Comparison of ENCODE assay signal across 8 cellular contexts in genomic region chr10:124539935-124540641, GRCh38.
DNase-seq lines count a peak whose midpoint lies in the region; ATAC-seq and TF ChIP-seq lines count a peak whose summit lies in the region.

No MANE protein-coding gene starts in this region.

- H4K20me1 ChIP-seq in SU-DHL-6 (ENCODE audit: low read depth, low read length): no peaks in the 10 kb centered on the region

- TF ChIP-seq CTCF in GM10248 (IDR thresholded peaks at IDR 0.05; ENCODE audit: control extremely low read depth, extremely low read depth, low read depth, missing control alignments): peak; percentile 88
- TF ChIP-seq CTCF in SU-DHL-6 (IDR thresholded peaks at IDR 0.05; ENCODE audit: insufficient read depth, low read length, poor library complexity, severe bottlenecking): peak; percentile 58

- no peaks in the 10 kb centered on the region for H3K79me2 ChIP-seq in SU-DHL-6 (ENCODE audit: insufficient read depth, low read length)

- peak overlapping the region; percentile 73 for H3K4me2 ChIP-seq in SU-DHL-6 (ENCODE audit: low read depth, low read length, poor library complexity, severe bottlenecking)

- no peaks in the 10 kb centered on the region for H3K27me3 ChIP-seq in SU-DHL-6 (ENCODE audit: low read length)

- POLR2A ChIA-PET in GM10248 (lab: Yijun Ruan, JAX): no interaction called here

- H3K36me3 Mint-ChIP-seq in activated naive CD8-positive, alpha-beta T cell treated with anti-CD3 and anti-CD28 coated beads, Interleukin-2, amount 50 U/mL, for 24 hours (ENCODE audit: low read depth): no peaks in the 10 kb centered on the region

- peaks cover 74% of the 10 kb centered on the region for H3F3A ChIP-seq in SU-DHL-6 (ENCODE audit: insufficient read depth)

- ATAC-seq in HG02678 (IDR thresholded peaks at IDR 0.05; ENCODE audit: unreplicated experiment) (peak; percentile 61), GM21423 (IDR thresholded peaks at IDR 0.05; ENCODE audit: unreplicated experiment) (no peak)
- peak; percentile 66 for ATAC-seq in activated naive CD8-positive, alpha-beta T cell treated with anti-CD3 and anti-CD28 coated beads, Interleukin-2, amount 50 U/mL, for 24 hours

- H3K9me2 ChIP-seq in SU-DHL-6 (replicated peaks; ENCODE audit: insufficient read depth, low read length): no peaks in the 10 kb centered on the region

- peak overlapping the region; percentile 77 for H3K9ac ChIP-seq in SU-DHL-6 (ENCODE audit: low read length)

- no peak overlapping the region for H3K27ac Mint-ChIP-seq in activated naive CD8-positive, alpha-beta T cell treated with anti-CD3 and anti-CD28 coated beads, Interleukin-2, amount 50 U/mL, for 24 hours

- H3K9me3 ChIP-seq in SU-DHL-6 (ENCODE audit: insufficient read depth, low read length): no peaks in the 10 kb centered on the region

- H3K36me3 ChIP-seq in SU-DHL-6 (ENCODE audit: low read length): no peaks in the 10 kb centered on the region

- peak overlapping the region; percentile 98 for H3K27ac ChIP-seq in SU-DHL-6 (ENCODE audit: low read depth, low read length)

- no peak overlapping the region for H3K4me3 Mint-ChIP-seq in activated naive CD8-positive, alpha-beta T cell treated with anti-CD3 and anti-CD28 coated beads, Interleukin-2, amount 50 U/mL, for 24 hours

- no peak overlapping the region for H3K4me3 ChIP-seq in SU-DHL-6 (ENCODE audit: insufficient read depth, low read length, poor library complexity, severe bottlenecking)

- H3K4me1 Mint-ChIP-seq in activated naive CD8-positive, alpha-beta T cell treated with anti-CD3 and anti-CD28 coated beads, Interleukin-2, amount 50 U/mL, for 24 hours: peaks cover 11% of the 10 kb centered on the region

- peak; percentile 86 for DNase-seq in GM10248 (ENCODE audit: extremely low spot score)
- peak; percentile 76 for DNase-seq in activated naive CD8-positive, alpha-beta T cell treated with anti-CD3 and anti-CD28 coated beads, Interleukin-2, amount 50 U/mL, for 24 hours
- DNase-seq in hepatic stellate cell (ENCODE audit: low spot score): peak; percentile 83
- peak; percentile 51 to 65 for DNase-seq in stimulated activated CD4-positive, alpha-beta T cell treated with anti-CD3 and anti-CD28 coated beads, Interleukin-15, amount 100 ng/mL, for 1 hour (ENCODE audit: low read depth in 1 of 2, low spot score in 1 of 2)
- no peak for DNase-seq in SIG-M5 (lab: John Stamatoyannopoulos, UW)

- H2AFZ ChIP-seq in SU-DHL-6 (ENCODE audit: low read depth, low read length, severe bottlenecking): no peak overlapping the region

- CTCF ChIA-PET in GM10248 (lab: Yijun Ruan, JAX): interaction anchor here (0.5 to 6.3 kb wide), 16 partner anchors 8 to 291 kb away, joined by 3 to 57 read pairs (median 4); no protein-coding TSS in a partner anchor

- H3K27me3 Mint-ChIP-seq in activated naive CD8-positive, alpha-beta T cell treated with anti-CD3 and anti-CD28 coated beads, Interleukin-2, amount 50 U/mL, for 24 hours: no peaks in the 10 kb centered on the region

- H3K9me3 Mint-ChIP-seq in activated naive CD8-positive, alpha-beta T cell treated with anti-CD3 and anti-CD28 coated beads, Interleukin-2, amount 50 U/mL, for 24 hours: no peaks in the 10 kb centered on the region
